ENCODE assay signal across 34 cellular contexts in the genomic region with DNA sequence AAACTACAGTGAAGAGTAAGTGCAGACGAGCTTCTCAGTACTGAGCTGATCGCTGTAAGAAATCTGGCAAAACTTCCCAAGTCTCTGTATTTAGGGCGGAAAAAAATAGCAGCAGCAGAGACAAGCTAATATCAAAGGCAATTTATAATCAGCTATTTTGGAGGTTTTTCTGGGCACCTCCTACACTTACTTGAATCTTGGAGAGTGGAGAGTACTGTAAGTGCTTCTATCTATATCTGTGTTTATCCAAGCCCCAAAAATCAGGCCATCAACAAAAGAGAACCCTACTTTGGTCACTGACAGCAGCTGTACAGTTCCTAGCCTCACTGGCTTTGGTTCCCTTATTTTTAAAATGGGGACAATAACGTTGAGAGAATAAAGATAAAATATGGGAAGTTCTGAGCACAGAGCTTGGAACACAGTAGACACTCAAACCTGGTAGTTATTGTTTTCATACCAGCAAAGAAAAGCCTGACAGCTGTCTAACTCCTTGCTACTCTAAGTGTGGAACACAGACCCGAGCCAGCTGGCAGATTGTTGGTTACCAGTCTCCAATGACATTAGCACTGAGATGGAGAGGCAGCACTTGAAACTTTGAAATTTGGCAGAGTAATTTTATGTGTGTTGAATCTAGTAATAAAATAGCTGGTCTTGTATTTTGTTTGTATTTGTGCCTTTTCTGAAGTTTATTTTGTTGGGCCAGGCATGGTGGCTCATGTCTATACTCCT.
DNase-seq lines count a peak whose midpoint lies in the region; ATAC-seq, FAIRE-seq and TF ChIP-seq lines count a peak whose summit lies in the region.
"Had no signal": no experiment of that assay in that cellular context is flagged by ENCODE, and none has a peak within 500 bp of the region (broad histone marks: within the 10 kb centered on the region; RNA-seq: fewer than 3 reads in every experiment).

No MANE protein-coding gene starts in this region.

- H2AK5ac ChIP-seq in H1 (ENCODE audit: low read depth, low read length): no peak overlapping the region

- no peaks in the 10 kb centered on the region for H3K79me2 ChIP-seq in H1 (ENCODE audit: control insufficient read depth in 1 of 2, insufficient read depth in 2 of 2, low read length in 2 of 2)

- POLR2A ChIA-PET in H1 (lab: Charles Lee; ENCODE audit: partially characterized antibody): no interaction called here

- H3K36me3 Mint-ChIP-seq in Calu3 (ENCODE audit: insufficient read depth, unreplicated experiment): no peaks in the 10 kb centered on the region

- CTCF ChIA-PET in H1 (lab: Charles Lee; ENCODE audit: partially characterized antibody): interaction anchor here (0.8 to 1.8 kb wide), 4 partner anchors 17 to 530 kb away, joined by 3 to 6 read pairs (median 4); no protein-coding TSS in a partner anchor
- CTCF ChIA-PET in Calu3 (lab: Charles Lee): no interaction called here

- no peak overlapping the region for H3K9ac ChIP-seq in H1 (replicated peaks in 1 of 4; ENCODE audit: extremely low read depth in 1 of 4, low read depth in 3 of 4, low read length in 3 of 4)

- TF ChIP-seq RAD21 in H1 (IDR thresholded peaks at IDR 0.05 in 1 of 2, conservative IDR thresholded peaks at IDR 0.05 in 1 of 2; ENCODE audit: low read depth in 2 of 2, low read length in 2 of 2): no peak

- WGBS in H1 (ENCODE audit: extremely low coverage in 1 of 2, insufficient coverage in 1 of 2, insufficient read length in 1 of 2, insufficient replicate concordance in 2 of 2, low coverage in 1 of 2, low lambda C conversion rate in 2 of 2, missing lambda C conversion rate in 1 of 2), 2 experiments: 96% methylated on average over 5 of the region's 5 CpGs; no CpG with 5 or more reads in 1 of the 2 experiments
- 14 to 31% methylated on average over 5 of the region's 5 CpGs for WGBS in thyroid gland, 2 donors

- H3K4me1 Mint-ChIP-seq in Calu3 (ENCODE audit: low read depth, unreplicated experiment): no peaks in the 10 kb centered on the region
- H3K4me1 Mint-ChIP-seq: activated CD4-positive, alpha-beta memory T cell treated with anti-CD3 and anti-CD28 coated beads, Interleukin-2, amount 10 ng/mL, durations not matched to agents 7 days and 5 days; activated naive CD8-positive, alpha-beta T cell treated with anti-CD3 and anti-CD28 coated beads, Interleukin-2, amount 50 U/mL, for 24 hours had no signal

- no peak overlapping the region for H3K4ac ChIP-seq in H1 (replicated peaks; ENCODE audit: insufficient read length, low read depth, low read length)

- FAIRE-seq in H1 (lab: Jason Lieb, UNC): no peak
- FAIRE-seq: A204.1, colon, GM12878, HepG2, kidney, TTC549, urothelium cell line had no signal

- intact Hi-C loops in left lung (cut with DNase I): no loop called here
- intact Hi-C loops in thyroid gland (cut with DNase I): no loop called here
- intact Hi-C loops in Calu3 (cut with micrococcal nuclease; ENCODE audit: unreplicated experiment): no loop called here

- H3K18ac ChIP-seq in H1 (ENCODE audit: extremely low read depth, low read length): no peak overlapping the region

- H4K91ac ChIP-seq in H1 (replicated peaks; ENCODE audit: insufficient read length, low read length): no peak overlapping the region

- ATAC-seq in left lung: peak; percentile 40
- ATAC-seq: activated naive CD8-positive, alpha-beta T cell treated with anti-CD3 and anti-CD28 coated beads, Interleukin-2, amount 50 U/mL, for 24 hours; effector memory CD8-positive, alpha-beta T cell; esophagus mucosa; gastrocnemius medialis; GM12878; HepG2; Panc1; psoas muscle had no signal

- TF ChIP-seq POLR2A in H1 (IDR thresholded peaks at IDR 0.05; ENCODE audit: control extremely low read depth in 1 of 2, low read depth in 2 of 2, low read length in 2 of 2) (no peak), thyroid gland (IDR thresholded peaks at IDR 0.05) (no peak)

- H3K4me2 ChIP-seq in H1 (ENCODE audit: insufficient read depth in 1 of 2, low read depth in 2 of 2, low read length in 2 of 2): no peak overlapping the region

- H3K79me1 ChIP-seq in H1 (ENCODE audit: low read depth, low read length): no peaks in the 10 kb centered on the region

- TF ChIP-seq CTCF in H1 (IDR thresholded peaks at IDR 0.05; ENCODE audit: control extremely low read depth in 1 of 3, insufficient read depth in 1 of 3, low read depth in 1 of 3, low read length in 3 of 3) (no peak), left lung (IDR thresholded peaks at IDR 0.05) (no peak), thyroid gland (IDR thresholded peaks at IDR 0.05) (no peak), Calu3 (IDR thresholded peaks at IDR 0.05; ENCODE audit: unreplicated experiment) (no peak)

- H3K27me3 ChIP-seq in H1 (replicated peaks in 1 of 4; ENCODE audit: control insufficient read depth in 3 of 4, extremely low read depth in 1 of 4, insufficient read depth in 3 of 4, low read length in 3 of 4): no peaks in the 10 kb centered on the region
- no peaks in the 10 kb centered on the region for H3K27me3 ChIP-seq in left lung
- no peaks in the 10 kb centered on the region for H3K27me3 ChIP-seq in thyroid gland
- H3K27me3 ChIP-seq in H7 (ENCODE audit: control insufficient read depth, insufficient read depth, low read length): no peaks in the 10 kb centered on the region
- H3K27me3 ChIP-seq: brain microvascular endothelial cell, gastrocnemius medialis, SJCRH30 had no signal

- no peak overlapping the region for H3K4me3 Mint-ChIP-seq in Calu3 (ENCODE audit: low read depth, unreplicated experiment)
- H3K4me3 Mint-ChIP-seq: activated CD4-positive, alpha-beta memory T cell treated with anti-CD3 and anti-CD28 coated beads, Interleukin-2, amount 10 ng/mL, durations not matched to agents 7 days and 5 days; activated naive CD8-positive, alpha-beta T cell treated with anti-CD3 and anti-CD28 coated beads, Interleukin-2, amount 50 U/mL, for 24 hours; effector memory CD8-positive, alpha-beta T cell had no signal

- H4K8ac ChIP-seq in H1 (ENCODE audit: extremely low read depth, insufficient read depth, low read length): no peak overlapping the region

- H3K36me3 ChIP-seq in H1 (ENCODE audit: control insufficient read depth in 2 of 4, insufficient read depth in 4 of 4, low read length in 3 of 4): no peaks in the 10 kb centered on the region
- H3K36me3 ChIP-seq in left lung: no peaks in the 10 kb centered on the region
- H3K36me3 ChIP-seq in thyroid gland: no peaks in the 10 kb centered on the region
- no peaks in the 10 kb centered on the region for H3K36me3 ChIP-seq in H7 (replicated peaks; ENCODE audit: control insufficient read depth, insufficient read depth, low read length)
- H3K36me3 ChIP-seq: brain microvascular endothelial cell, gastrocnemius medialis, SJCRH30 had no signal

- no peak for TF ChIP-seq EP300 in H1 (IDR thresholded peaks at IDR 0.05; ENCODE audit: borderline replicate concordance in 1 of 2, low read depth in 2 of 2, low read length in 2 of 2)

- H3K56ac ChIP-seq in H1 (replicated peaks; ENCODE audit: insufficient read length, low read depth, low read length): no peak overlapping the region

- no peak overlapping the region for H4K5ac ChIP-seq in H1 (ENCODE audit: insufficient read length, low read depth, low read length)

- no peak overlapping the region for H2BK5ac ChIP-seq in H1 (ENCODE audit: low read depth, low read length)

- no peaks in the 10 kb centered on the region for H3K4me1 ChIP-seq in H1 (replicated peaks in 1 of 4; ENCODE audit: control insufficient read depth in 3 of 4, insufficient read depth in 4 of 4, low read length in 3 of 4)
- H3K4me1 ChIP-seq in left lung: no peaks in the 10 kb centered on the region
- peaks cover 4 to 18% of the 10 kb centered on the region in 2 donors for H3K4me1 ChIP-seq in thyroid gland
- H3K4me1 ChIP-seq: gastrocnemius medialis, psoas muscle, SJCRH30 had no signal

- H3K9me3 ChIP-seq in H1 (ENCODE audit: insufficient read depth in 2 of 2, low read depth in 1 of 2, low read length in 1 of 2) (no peaks in the 10 kb centered on the region), left lung (no peaks in the 10 kb centered on the region), thyroid gland (no peaks in the 10 kb centered on the region)
- H3K9me3 ChIP-seq: gastrocnemius medialis, psoas muscle, SJCRH30 had no signal

- H4K20me1 ChIP-seq in H1 (replicated peaks in 1 of 2; ENCODE audit: control insufficient read depth in 1 of 2, insufficient read depth in 2 of 2, low read length in 2 of 2): no peaks in the 10 kb centered on the region

- H3K27ac Mint-ChIP-seq in Calu3 (ENCODE audit: unreplicated experiment): no peak overlapping the region
- H3K27ac Mint-ChIP-seq: activated CD4-positive, alpha-beta memory T cell treated with anti-CD3 and anti-CD28 coated beads, Interleukin-2, amount 10 ng/mL, durations not matched to agents 7 days and 5 days; activated naive CD8-positive, alpha-beta T cell treated with anti-CD3 and anti-CD28 coated beads, Interleukin-2, amount 50 U/mL, for 24 hours; effector memory CD8-positive, alpha-beta T cell had no signal

- DNase-seq in NCI-H345 (lab: John Stamatoyannopoulos, UW) (peak; percentile 7), NCI-H345 treated with DMSO at 0.1 percent for 48 hours (lab: John Stamatoyannopoulos, UW; ENCODE audit: unreplicated experiment) (no peak), H1 (ENCODE audit: low read depth in 1 of 2, low spot score in 2 of 2) (no peak), left lung (no peak), thyroid gland (peak; percentile 87 to 91), Calu3 (no peak), H7 (no peak)
- no peak for DNase-seq in activated naive CD4-positive, alpha-beta T cell treated with Interleukin-2 at 50 U/mL for 16 hours
- DNase-seq: activated CD4-positive, alpha-beta memory T cell treated with anti-CD3 and anti-CD28 coated beads, Interleukin-2, amount 10 ng/mL, durations not matched to agents 7 days and 5 days; activated CD4-positive, CD25-positive, alpha-beta regulatory T cell treated with anti-CD3 and anti-CD28 coated beads, Interleukin-2, amount 50 U/mL, for 72 hours; activated effector memory CD4-positive, alpha-beta T cell treated with Interleukin-2 at 50 U/mL for 16 hours; activated naive CD8-positive, alpha-beta T cell treated with anti-CD3 and anti-CD28 coated beads, Interleukin-2, amount 50 U/mL, for 24 hours; activated T-cell treated with anti-CD3 and anti-CD28 coated beads for 4 hours; AML-193; brain microvascular endothelial cell; effector memory CD8-positive, alpha-beta T cell; Kasumi-1; kidney; NCI-H2029 treated with DMSO at 0.1 percent for 48 hours; NCI-H446 treated with DMSO at 0.1 percent for 48 hours; stimulated activated CD4-positive, alpha-beta T cell treated with anti-CD3 and anti-CD28 coated beads, Interleukin-1b, Interleukin-23, amount 100 ng/mL, for 48 hours; T-helper 1 cell had no signal

- H2BK120ac ChIP-seq in H1 (replicated peaks; ENCODE audit: low read depth, low read length): no peak overlapping the region

- H3K9me3 Mint-ChIP-seq in Calu3 (ENCODE audit: low read depth, unreplicated experiment): peaks cover 3% of the 10 kb centered on the region
- H3K9me3 Mint-ChIP-seq: activated CD4-positive, alpha-beta memory T cell treated with anti-CD3 and anti-CD28 coated beads, Interleukin-2, amount 10 ng/mL, durations not matched to agents 7 days and 5 days; activated naive CD8-positive, alpha-beta T cell treated with anti-CD3 and anti-CD28 coated beads, Interleukin-2, amount 50 U/mL, for 24 hours; effector memory CD8-positive, alpha-beta T cell had no signal

- no TSS peak for BruUV-seq in Calu3 (replicated peaks; lab: Mats Ljungman, UMichigan)

- no peak overlapping the region for H3K14ac ChIP-seq in H1 (ENCODE audit: insufficient read length)

- no peak overlapping the region for H3K4me3 ChIP-seq in H1 (ENCODE audit: extremely low read depth in 1 of 4, insufficient read depth in 2 of 4, low read depth in 3 of 4, low read length in 4 of 4)
- no peak overlapping the region for H3K4me3 ChIP-seq in left lung
- no peak overlapping the region for H3K4me3 ChIP-seq in thyroid gland (replicated peaks in 1 of 3)
- H3K4me3 ChIP-seq in H7 (ENCODE audit: insufficient read depth, low read depth, low read length): no peak overlapping the region
- H3K4me3 ChIP-seq: gastrocnemius medialis, GM12878, psoas muscle, SJCRH30, skin epidermis had no signal

- H2BK20ac ChIP-seq in H1 (ENCODE audit: low read length): no peak overlapping the region

- H3K27ac ChIP-seq in H1 (ENCODE audit: low read depth, low read length): no peak overlapping the region
- no peak overlapping the region for H3K27ac ChIP-seq in left lung
- H3K27ac ChIP-seq in thyroid gland: peak overlapping the region; percentile 55 to 87 (median 72)
- H3K27ac ChIP-seq: brain microvascular endothelial cell, gastrocnemius medialis, psoas muscle, SJCRH30, skin epidermis had no signal

- H3K23ac ChIP-seq in H1 (ENCODE audit: insufficient read length): no peak overlapping the region

- 0 out of 2 replicates have a peak overlapping the region, but pooled peaks have one; percentile 30 for H2AFZ ChIP-seq in H1 (ENCODE audit: low read length)

- H2BK12ac ChIP-seq in H1 (ENCODE audit: low read depth, low read length): no peak overlapping the region

- H2BK15ac ChIP-seq in H1 (ENCODE audit: low read length): no peak overlapping the region

- H3K23me2 ChIP-seq in H1 (ENCODE audit: low read depth, low read length): no peaks in the 10 kb centered on the region

- H3K27me3 Mint-ChIP-seq in Calu3 (ENCODE audit: unreplicated experiment): no peaks in the 10 kb centered on the region
- H3K27me3 Mint-ChIP-seq: activated CD4-positive, alpha-beta memory T cell treated with anti-CD3 and anti-CD28 coated beads, Interleukin-2, amount 10 ng/mL, durations not matched to agents 7 days and 5 days; activated naive CD8-positive, alpha-beta T cell treated with anti-CD3 and anti-CD28 coated beads, Interleukin-2, amount 50 U/mL, for 24 hours had no signal

Comparison
In these comparisons a context has a peak if more than half of its experiments do, and no peak if none do; other contexts are left out.
1. DNase-seq: peak in NCI-H345 (single experiment) and thyroid gland (2 of 2); none in NCI-H345 treated with DMSO at 0.1 percent for 48 hours (single experiment), H1 (0 of 2), left lung (0 of 2), Calu3 (single experiment), activated naive CD4-positive, alpha-beta T cell treated with Interleukin-2 at 50 U/mL for 16 hours (single experiment) and H7 (single experiment).
2. H3K27ac ChIP-seq: peak in thyroid gland (3 of 3); none in H1 (single experiment) and left lung (0 of 2).